21 cellular contexts compared by ENCODE assay signal in the genomic region with DNA sequence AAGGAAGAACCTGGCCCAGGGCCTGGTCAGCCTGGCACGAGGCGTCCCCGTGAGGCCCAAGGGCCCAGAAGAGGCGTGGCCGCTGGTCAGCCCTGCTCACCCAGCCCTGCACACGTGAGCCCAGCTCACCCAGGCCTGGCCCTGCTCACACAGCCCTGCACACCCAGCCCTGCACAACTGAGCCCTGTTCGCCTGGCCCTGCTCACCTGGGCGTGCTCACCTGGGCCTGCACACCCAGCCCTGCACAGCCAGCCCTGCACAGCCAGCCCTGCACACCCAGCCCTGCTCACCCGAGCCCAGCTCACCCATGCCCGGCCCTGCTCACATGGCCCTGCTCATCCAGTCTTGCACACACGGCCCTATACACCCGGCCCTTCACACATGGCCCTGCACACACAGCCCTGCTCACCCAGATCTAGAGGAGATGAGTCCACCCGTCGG. TPM values are rescaled to one million over a fixed set of nuclear protein-coding genes. Genes with fewer than 3 reads are reported as not detected.
DNase-seq lines count a peak whose midpoint lies in the region; ATAC-seq and TF ChIP-seq lines count a peak whose summit lies in the region.
"Had no signal": no experiment of that assay in that cellular context is flagged by ENCODE, and none has a peak within 500 bp of the region (broad histone marks: within the 10 kb centered on the region; RNA-seq: fewer than 3 reads in every experiment).

No MANE protein-coding gene starts in this region.

- H3K9me3 ChIP-seq in upper lobe of left lung, result no peaks in the 10 kb centered on the region
- no peaks in the 10 kb centered on the region for H3K9me3 ChIP-seq in effector memory CD4-positive, alpha-beta T cell (ENCODE audit: control insufficient read depth, low read length)
- H3K9me3 ChIP-seq: BE2C, prostate gland had no signal

- H3K27me3 ChIP-seq in upper lobe of left lung, result peaks cover 0 to 13% (median 0%) of the 10 kb centered on the region in 4 donors
- H3K27me3 ChIP-seq in effector memory CD4-positive, alpha-beta T cell (replicated peaks; ENCODE audit: control insufficient read depth, insufficient read depth, low read length, poor library complexity, severe bottlenecking), result no peaks in the 10 kb centered on the region

- H3K27ac ChIP-seq in upper lobe of left lung, result no peak overlapping the region
- no peak overlapping the region for H3K27ac ChIP-seq in effector memory CD4-positive, alpha-beta T cell (ENCODE audit: insufficient read depth, low read length, poor library complexity, severe bottlenecking)
- H3K27ac ChIP-seq: prostate gland had no signal

- no peak overlapping the region for H3K4me3 Mint-ChIP-seq in natural killer cell treated with Interleukin-12 subunit alpha and Interleukin-12 subunit beta and Interleukin-15 and Interleukin-18, amount 100 ng/mL, for 72 hours
- H3K4me3 Mint-ChIP-seq in activated T-helper 17 cell treated with anti-CD3 and anti-CD28 coated beads, Interleukin-2, amount 50 U/mL, for 72 hours, result no peak overlapping the region
- H3K4me3 Mint-ChIP-seq: activated naive CD8-positive, alpha-beta T cell treated with anti-CD3 and anti-CD28 coated beads, Interleukin-2, amount 10 ng/mL, durations not matched to agents 7 days and 5 days; central memory CD8-positive, alpha-beta T cell; stimulated activated naive B cell treated with anti-CD40 and anti-IgM and Interleukin-4, amounts not matched to agents 10 μg/mL and 1 μg/mL and 100 μg/mL, for 72 hours had no signal

- H3K36me3 ChIP-seq in upper lobe of left lung, result no peaks in the 10 kb centered on the region
- no peaks in the 10 kb centered on the region for H3K36me3 ChIP-seq in effector memory CD4-positive, alpha-beta T cell (ENCODE audit: control insufficient read depth, insufficient read depth, low read length)
- H3K36me3 ChIP-seq: BE2C, prostate gland had no signal

- WGBS in upper lobe of left lung, 2 donors, result 90% methylated on average over 7 of the region's 14 CpGs; no CpG with 5 or more reads in 1 of the 2 donors

- H3K36me3 Mint-ChIP-seq in natural killer cell treated with Interleukin-12 subunit alpha and Interleukin-12 subunit beta and Interleukin-15 and Interleukin-18, amount 100 ng/mL, for 72 hours, result no peaks in the 10 kb centered on the region
- H3K36me3 Mint-ChIP-seq in activated T-helper 17 cell treated with anti-CD3 and anti-CD28 coated beads, Interleukin-2, amount 50 U/mL, for 72 hours (ENCODE audit: low read depth), result no peaks in the 10 kb centered on the region
- H3K36me3 Mint-ChIP-seq: activated naive CD8-positive, alpha-beta T cell treated with anti-CD3 and anti-CD28 coated beads, Interleukin-2, amount 10 ng/mL, durations not matched to agents 7 days and 5 days had no signal

- peaks cover 0 to 13% (median 8%) of the 10 kb centered on the region in 4 donors for H3K4me1 ChIP-seq in upper lobe of left lung
- peaks cover 4% of the 10 kb centered on the region for H3K4me1 ChIP-seq in effector memory CD4-positive, alpha-beta T cell (ENCODE audit: control insufficient read depth, insufficient read depth, low read length, poor library complexity, severe bottlenecking)
- H3K4me1 ChIP-seq: prostate gland had no signal

- H3K27ac Mint-ChIP-seq in natural killer cell treated with Interleukin-12 subunit alpha and Interleukin-12 subunit beta and Interleukin-15 and Interleukin-18, amount 100 ng/mL, for 72 hours, result no peak overlapping the region
- no peak overlapping the region for H3K27ac Mint-ChIP-seq in activated T-helper 17 cell treated with anti-CD3 and anti-CD28 coated beads, Interleukin-2, amount 50 U/mL, for 72 hours
- H3K27ac Mint-ChIP-seq: activated naive CD8-positive, alpha-beta T cell treated with anti-CD3 and anti-CD28 coated beads, Interleukin-2, amount 10 ng/mL, durations not matched to agents 7 days and 5 days; stimulated activated naive B cell treated with anti-CD40 and anti-IgM and Interleukin-4, amounts not matched to agents 10 μg/mL and 1 μg/mL and 100 μg/mL, for 72 hours had no signal

- TF ChIP-seq POLR2A in upper lobe of left lung (IDR thresholded peaks at IDR 0.05), result no peak

- no peaks in the 10 kb centered on the region for H3K4me1 Mint-ChIP-seq in natural killer cell treated with Interleukin-12 subunit alpha and Interleukin-12 subunit beta and Interleukin-15 and Interleukin-18, amount 100 ng/mL, for 72 hours (ENCODE audit: low read depth in 2 of 2)
- peaks cover 8% of the 10 kb centered on the region for H3K4me1 Mint-ChIP-seq in activated T-helper 17 cell treated with anti-CD3 and anti-CD28 coated beads, Interleukin-2, amount 50 U/mL, for 72 hours

- no peak for TF ChIP-seq CTCF in upper lobe of left lung (IDR thresholded peaks at IDR 0.05)

- peaks cover 6 to 10% of the 10 kb centered on the region in 2 donors for H3K27me3 Mint-ChIP-seq in natural killer cell treated with Interleukin-12 subunit alpha and Interleukin-12 subunit beta and Interleukin-15 and Interleukin-18, amount 100 ng/mL, for 72 hours
- peaks cover 6% of the 10 kb centered on the region for H3K27me3 Mint-ChIP-seq in activated T-helper 17 cell treated with anti-CD3 and anti-CD28 coated beads, Interleukin-2, amount 50 U/mL, for 72 hours
- H3K27me3 Mint-ChIP-seq: activated naive CD8-positive, alpha-beta T cell treated with anti-CD3 and anti-CD28 coated beads, Interleukin-2, amount 10 ng/mL, durations not matched to agents 7 days and 5 days had no signal

- DNase-seq in activated effector memory CD4-positive, alpha-beta T cell treated with anti-CD3 and anti-CD28 coated beads, Interleukin-2, amount 50 U/mL, for 16 hours, result peak; percentile 49
- no peak for DNase-seq in activated effector memory CD4-positive, alpha-beta T cell treated with Interleukin-2 at 50 U/mL for 16 hours
- DNase-seq in islet precursor cell, result peak; percentile 51
- DNase-seq in natural killer cell treated with Interleukin-12 subunit alpha and Interleukin-12 subunit beta and Interleukin-15 and Interleukin-18, amount 100 ng/mL, for 72 hours (ENCODE audit: low spot score), result peak; percentile 46
- DNase-seq in upper lobe of left lung, result peak; percentile 20 to 79
- no peak for DNase-seq in NCI-H446 (lab: John Stamatoyannopoulos, UW)
- DNase-seq in effector memory CD4-positive, alpha-beta T cell, result no peak
- DNase-seq: BE2C; DMS53; NCI-H1105 treated with DMSO at 0.1 percent for 48 hours; NCI-H2029 treated with DMSO at 0.1 percent for 48 hours; NCI-H2227 treated with DMSO at 0.1 percent for 48 hours; NCI-H774; SHP77 treated with DMSO at 0.1 percent for 48 hours; stimulated activated CD4-positive, alpha-beta T cell treated with anti-CD3 and anti-CD28 coated beads, Interleukin-4, amount 100 ng/mL, for 1 hour; stimulated activated naive B cell treated with anti-CD40 and anti-IgM and Interleukin-4, amounts not matched to agents 10 μg/mL and 1 μg/mL and 100 μg/mL, for 72 hours; T1000 had no signal

- ATAC-seq in natural killer cell treated with Interleukin-12 subunit alpha and Interleukin-12 subunit beta and Interleukin-15 and Interleukin-18, amount 100 ng/mL, for 72 hours, result no peak
- ATAC-seq in upper lobe of left lung (ENCODE audit: low FRiP score in 2 of 2), result no peak
- ATAC-seq in activated T-helper 17 cell treated with anti-CD3 and anti-CD28 coated beads, Interleukin-2, amount 50 U/mL, for 72 hours (replicated peaks), result no peak
- ATAC-seq: stimulated activated naive B cell treated with anti-CD40 and anti-IgM and Interleukin-4, amounts not matched to agents 10 μg/mL and 1 μg/mL and 100 μg/mL, for 72 hours had no signal

- H3K4me3 ChIP-seq in upper lobe of left lung, result no peak overlapping the region
- no peak overlapping the region for H3K4me3 ChIP-seq in effector memory CD4-positive, alpha-beta T cell (ENCODE audit: insufficient read depth, low read depth, low read length, poor library complexity, severe bottlenecking)
- H3K4me3 ChIP-seq: prostate gland had no signal

- TF ChIP-seq EP300 in upper lobe of left lung (IDR thresholded peaks at IDR 0.05), result no peak

- H3K9me3 Mint-ChIP-seq in natural killer cell treated with Interleukin-12 subunit alpha and Interleukin-12 subunit beta and Interleukin-15 and Interleukin-18, amount 100 ng/mL, for 72 hours, result no peaks in the 10 kb centered on the region
- H3K9me3 Mint-ChIP-seq in activated T-helper 17 cell treated with anti-CD3 and anti-CD28 coated beads, Interleukin-2, amount 50 U/mL, for 72 hours, result no peaks in the 10 kb centered on the region
- H3K9me3 Mint-ChIP-seq: activated naive CD8-positive, alpha-beta T cell treated with anti-CD3 and anti-CD28 coated beads, Interleukin-2, amount 10 ng/mL, durations not matched to agents 7 days and 5 days; central memory CD8-positive, alpha-beta T cell had no signal

RNA-seq across cellular contexts. Expression of gene ZDHHC11, which starts 2.1 kb away (rescaled TPM):
- total RNA-seq in natural killer cell treated with Interleukin-12 subunit alpha and Interleukin-12 subunit beta and Interleukin-15 and Interleukin-18, amount 100 ng/mL, for 72 hours, result 10 to 100 TPM in 1 of 2 donors, 1 to 10 TPM in 1; 8.1 to 24.5 TPM
- total RNA-seq in upper lobe of left lung, result 10 to 100 TPM; 18.9 to 64.6 (median 27.5) TPM
- 10 to 100 TPM; 13.6 to 26.8 TPM for total RNA-seq in activated T-helper 17 cell treated with anti-CD3 and anti-CD28 coated beads, Interleukin-2, amount 50 U/mL, for 72 hours

RNA-seq across cellular contexts. Expression of gene BRD9, which starts 43.9 kb away (rescaled TPM):
- 100 to 1,000 TPM in 1 of 2 donors, 10 to 100 TPM in 1; 52.7 to 136 TPM for total RNA-seq in natural killer cell treated with Interleukin-12 subunit alpha and Interleukin-12 subunit beta and Interleukin-15 and Interleukin-18, amount 100 ng/mL, for 72 hours
- 100 to 1,000 TPM in 1 of 6 donors, 10 to 100 TPM in 5; 37.5 to 160 (median 42.3) TPM for total RNA-seq in upper lobe of left lung
- total RNA-seq in activated T-helper 17 cell treated with anti-CD3 and anti-CD28 coated beads, Interleukin-2, amount 50 U/mL, for 72 hours, result 10 to 100 TPM; 65.2 to 72.5 TPM

RNA-seq across cellular contexts. Expression of gene TRIP13, which starts 44.0 kb away (rescaled TPM):
- total RNA-seq in natural killer cell treated with Interleukin-12 subunit alpha and Interleukin-12 subunit beta and Interleukin-15 and Interleukin-18, amount 100 ng/mL, for 72 hours, result 10 to 100 TPM; 17.6 to 30.9 TPM
- total RNA-seq in upper lobe of left lung, result 1 to 10 TPM; 1.0 to 2.1 (median 1.5) TPM
- total RNA-seq in activated T-helper 17 cell treated with anti-CD3 and anti-CD28 coated beads, Interleukin-2, amount 50 U/mL, for 72 hours, result 10 to 100 TPM; 18.3 to 45.0 TPM

Comparison
In these comparisons a context has a peak if more than half of its experiments do, and no peak if none do; other contexts are left out.
1. DNase-seq: peak in activated effector memory CD4-positive, alpha-beta T cell treated with anti-CD3 and anti-CD28 coated beads, Interleukin-2, amount 50 U/mL, for 16 hours (single experiment), islet precursor cell (single experiment), natural killer cell treated with Interleukin-12 subunit alpha and Interleukin-12 subunit beta and Interleukin-15 and Interleukin-18, amount 100 ng/mL, for 72 hours (single experiment) and upper lobe of left lung (2 of 2); none in activated effector memory CD4-positive, alpha-beta T cell treated with Interleukin-2 at 50 U/mL for 16 hours (single experiment), NCI-H446 (0 of 2) and effector memory CD4-positive, alpha-beta T cell (0 of 3).
2. RNA of gene TRIP13, which starts 44.0 kb away (total RNA-seq): 18.3 to 45.0 TPM in activated T-helper 17 cell treated with anti-CD3 and anti-CD28 coated beads, Interleukin-2, amount 50 U/mL, for 72 hours and 17.6 to 30.9 TPM in natural killer cell treated with Interleukin-12 subunit alpha and Interleukin-12 subunit beta and Interleukin-15 and Interleukin-18, amount 100 ng/mL, for 72 hours; 1.0 to 2.1 TPM in upper lobe of left lung; every median in the first group is over 4 times any median in the second.